In the genomic region with DNA sequence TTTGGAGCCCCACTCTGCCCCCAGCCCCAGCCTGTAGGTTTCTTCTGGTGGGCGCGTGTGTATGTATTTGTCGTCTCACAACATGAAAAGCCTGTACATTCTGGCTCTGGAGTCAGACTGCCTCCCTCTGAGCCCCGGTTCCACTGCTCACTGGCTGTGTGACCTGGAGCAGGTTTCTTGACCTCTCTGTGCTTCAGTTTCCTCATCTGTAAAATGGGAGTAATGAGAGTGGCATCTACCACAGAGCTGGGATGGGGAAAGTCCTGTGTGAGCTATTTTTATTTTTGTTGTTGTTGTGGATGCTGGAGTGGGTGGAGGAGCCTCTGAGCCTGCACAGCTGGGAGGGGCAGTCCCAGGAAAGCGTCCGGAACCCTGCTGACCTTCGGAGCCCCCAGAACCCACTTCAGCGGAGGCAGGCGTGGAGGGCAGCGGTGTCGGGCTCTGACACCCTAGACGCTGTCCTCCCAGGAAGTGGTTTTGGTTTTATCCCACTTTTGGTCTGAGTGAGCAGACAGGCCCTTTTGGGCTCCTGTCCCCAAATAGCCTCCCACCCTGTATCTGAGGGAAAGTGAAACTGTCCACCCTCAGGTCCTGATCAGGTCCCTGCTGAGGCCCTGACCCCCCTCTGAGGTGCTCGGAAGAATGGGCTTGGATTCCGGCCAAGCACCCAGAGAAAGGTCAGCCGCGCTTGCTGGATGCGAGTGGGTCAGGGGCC, we compare ENCODE assay signal across 17 cellular contexts.
DNase-seq lines count a peak whose midpoint lies in the region; ATAC-seq and TF ChIP-seq lines count a peak whose summit lies in the region.
"Had no signal": no experiment of that assay in that cellular context is flagged by ENCODE, and none has a peak within 500 bp of the region (broad histone marks: within the 10 kb centered on the region; RNA-seq: fewer than 3 reads in every experiment).

No MANE protein-coding gene starts in this region.

- peak; percentile 59 for DNase-seq in activated CD8-positive, alpha-beta memory T cell treated with anti-CD3 and anti-CD28 coated beads, Interleukin-2, amount 10 ng/mL, durations not matched to agents 7 days and 5 days
- no peak for DNase-seq in activated CD8-positive, alpha-beta memory T cell treated with anti-CD3 and anti-CD28 coated beads, Interleukin-2, amount 50 U/mL, for 48 hours
- DNase-seq in endodermal cell: peak; percentile 36
- no peak for DNase-seq in stimulated activated effector memory CD8-positive, alpha-beta T cell treated with anti-CD3 and anti-CD28 coated beads, Interleukin-12 subunit alpha, Interleukin-12 subunit beta, amount 100 ng/mL, for 72 hours (ENCODE audit: low spot score in 2 of 2)
- DNase-seq in hypothalamus (lab: John Stamatoyannopoulos, UW): no peak
- DNase-seq in NCI-H2196 (lab: John Stamatoyannopoulos, UW; ENCODE audit: unreplicated experiment): no peak
- DNase-seq in effector CD4-positive, alpha-beta T cell: no peak
- DNase-seq: activated CD8-positive, alpha-beta memory T cell treated with anti-CD3 and anti-CD28 coated beads, Interleukin-2, amount 50 U/mL, for 4 hours; anterior cingulate cortex; foreskin melanocyte; HFFc6; NCI-H2171 treated with DMSO at 0.1 percent for 48 hours; transverse colon had no signal

- no peaks in the 10 kb centered on the region for H3K4me1 ChIP-seq in endodermal cell (ENCODE audit: control insufficient read depth, insufficient read depth, low read length)
- H3K4me1 ChIP-seq: transverse colon had no signal

- CTCF ChIA-PET in activated CD8-positive, alpha-beta memory T cell treated with anti-CD3 and anti-CD28 coated beads, Interleukin-2, amount 10 ng/mL, durations not matched to agents 7 days and 5 days (lab: Charles Lee): interaction anchor here (1.7 to 1.8 kb wide), 2 partner anchors 12 to 19 kb away, joined by 4 to 7 read pairs; no protein-coding TSS in a partner anchor

- H3K27me3 Mint-ChIP-seq in activated CD8-positive, alpha-beta memory T cell treated with anti-CD3 and anti-CD28 coated beads, Interleukin-2, amount 10 ng/mL, durations not matched to agents 7 days and 5 days: peaks cover 8% of the 10 kb centered on the region
- no peaks in the 10 kb centered on the region for H3K27me3 Mint-ChIP-seq in endodermal cell (ENCODE audit: insufficient read depth)

- H3K9ac ChIP-seq in endodermal cell (ENCODE audit: extremely low read depth, low read length, poor library complexity, severe bottlenecking): no peak overlapping the region

- H3K27ac ChIP-seq in endodermal cell (ENCODE audit: low read depth, low read length): no peak overlapping the region
- H3K27ac ChIP-seq: 22Rv1, skin epidermis, transverse colon had no signal

- H3K4me3 Mint-ChIP-seq in activated CD8-positive, alpha-beta memory T cell treated with anti-CD3 and anti-CD28 coated beads, Interleukin-2, amount 10 ng/mL, durations not matched to agents 7 days and 5 days: no peak overlapping the region
- H3K4me3 Mint-ChIP-seq in endodermal cell: no peak overlapping the region
- no peak overlapping the region for H3K4me3 Mint-ChIP-seq in stimulated activated effector memory CD8-positive, alpha-beta T cell treated with anti-CD3 and anti-CD28 coated beads, Interleukin-12 subunit alpha, Interleukin-12 subunit beta, amount 100 ng/mL, for 72 hours
- H3K4me3 Mint-ChIP-seq: HFFc6, nephron had no signal

- peaks cover 40% of the 10 kb centered on the region for H3K4me1 Mint-ChIP-seq in activated CD8-positive, alpha-beta memory T cell treated with anti-CD3 and anti-CD28 coated beads, Interleukin-2, amount 10 ng/mL, durations not matched to agents 7 days and 5 days
- peaks cover 8% of the 10 kb centered on the region for H3K4me1 Mint-ChIP-seq in endodermal cell
- peaks cover 28% of the 10 kb centered on the region for H3K4me1 Mint-ChIP-seq in stimulated activated effector memory CD8-positive, alpha-beta T cell treated with anti-CD3 and anti-CD28 coated beads, Interleukin-12 subunit alpha, Interleukin-12 subunit beta, amount 100 ng/mL, for 72 hours
- H3K4me1 Mint-ChIP-seq: nephron had no signal

- no peaks in the 10 kb centered on the region for H3K36me3 ChIP-seq in endodermal cell (ENCODE audit: control insufficient read depth, insufficient read depth, low read length)
- H3K36me3 ChIP-seq: transverse colon had no signal

- no peak overlapping the region for H3K4me3 ChIP-seq in endodermal cell (ENCODE audit: low read length)
- H3K4me3 ChIP-seq: skin epidermis, transverse colon had no signal

- H3K36me3 Mint-ChIP-seq in activated CD8-positive, alpha-beta memory T cell treated with anti-CD3 and anti-CD28 coated beads, Interleukin-2, amount 10 ng/mL, durations not matched to agents 7 days and 5 days: no peaks in the 10 kb centered on the region
- H3K36me3 Mint-ChIP-seq in endodermal cell (ENCODE audit: low read depth): no peaks in the 10 kb centered on the region
- H3K36me3 Mint-ChIP-seq in stimulated activated effector memory CD8-positive, alpha-beta T cell treated with anti-CD3 and anti-CD28 coated beads, Interleukin-12 subunit alpha, Interleukin-12 subunit beta, amount 100 ng/mL, for 72 hours: no peaks in the 10 kb centered on the region

- peak; percentile 62 for ATAC-seq in activated CD8-positive, alpha-beta memory T cell treated with anti-CD3 and anti-CD28 coated beads, Interleukin-2, amount 10 ng/mL, durations not matched to agents 7 days and 5 days
- ATAC-seq in HG03442 (IDR thresholded peaks at IDR 0.05; ENCODE audit: unreplicated experiment): peak; percentile 60
- ATAC-seq in stimulated activated effector memory CD8-positive, alpha-beta T cell treated with anti-CD3 and anti-CD28 coated beads, Interleukin-12 subunit alpha, Interleukin-12 subunit beta, amount 100 ng/mL, for 72 hours: peak; percentile 68

- TF ChIP-seq CTCF in endodermal cell (conservative IDR thresholded peaks at IDR 0.05): no peak

- H3K27ac Mint-ChIP-seq in activated CD8-positive, alpha-beta memory T cell treated with anti-CD3 and anti-CD28 coated beads, Interleukin-2, amount 10 ng/mL, durations not matched to agents 7 days and 5 days: peak overlapping the region; percentile 62
- no peak overlapping the region for H3K27ac Mint-ChIP-seq in endodermal cell
- H3K27ac Mint-ChIP-seq in stimulated activated effector memory CD8-positive, alpha-beta T cell treated with anti-CD3 and anti-CD28 coated beads, Interleukin-12 subunit alpha, Interleukin-12 subunit beta, amount 100 ng/mL, for 72 hours: peak overlapping the region; percentile 50
- H3K27ac Mint-ChIP-seq: HFFc6 had no signal

- no peaks in the 10 kb centered on the region for H3K9me3 Mint-ChIP-seq in activated CD8-positive, alpha-beta memory T cell treated with anti-CD3 and anti-CD28 coated beads, Interleukin-2, amount 10 ng/mL, durations not matched to agents 7 days and 5 days (ENCODE audit: low read depth)
- H3K9me3 Mint-ChIP-seq in endodermal cell: no peaks in the 10 kb centered on the region
- no peaks in the 10 kb centered on the region for H3K9me3 Mint-ChIP-seq in stimulated activated effector memory CD8-positive, alpha-beta T cell treated with anti-CD3 and anti-CD28 coated beads, Interleukin-12 subunit alpha, Interleukin-12 subunit beta, amount 100 ng/mL, for 72 hours
- H3K9me3 Mint-ChIP-seq: HFFc6, nephron had no signal

- no peaks in the 10 kb centered on the region for H3K9me3 ChIP-seq in endodermal cell (ENCODE audit: control insufficient read depth, low read length)
- H3K9me3 ChIP-seq: transverse colon had no signal

- 92 to 96% methylated on average over 10 to 17 of the region's 17 CpGs for WGBS in endodermal cell (ENCODE audit: insufficient coverage in 1 of 2, insufficient read length in 1 of 2), 2 experiments

- H3K27me3 ChIP-seq in endodermal cell (ENCODE audit: control insufficient read depth, insufficient read depth, low read length, poor library complexity, severe bottlenecking): no peaks in the 10 kb centered on the region
- H3K27me3 ChIP-seq: transverse colon had no signal

Comparison
In these comparisons a context has a peak if more than half of its experiments do, and no peak if none do; other contexts are left out.
1. DNase-seq: peak in activated CD8-positive, alpha-beta memory T cell treated with anti-CD3 and anti-CD28 coated beads, Interleukin-2, amount 10 ng/mL, durations not matched to agents 7 days and 5 days (single experiment) and endodermal cell (single experiment); none in activated CD8-positive, alpha-beta memory T cell treated with anti-CD3 and anti-CD28 coated beads, Interleukin-2, amount 50 U/mL, for 48 hours (single experiment), stimulated activated effector memory CD8-positive, alpha-beta T cell treated with anti-CD3 and anti-CD28 coated beads, Interleukin-12 subunit alpha, Interleukin-12 subunit beta, amount 100 ng/mL, for 72 hours (0 of 2), hypothalamus (0 of 51), NCI-H2196 (single experiment) and effector CD4-positive, alpha-beta T cell (single experiment).
2. Peak in every context shown above with its lines, with median percentiles within 50 percentile points of each other: ATAC-seq.